In genomic region chr2:96321230-96322103, GRCh38 we compare ENCODE assay signal across 8 cellular contexts. TPM values are rescaled to one million over a fixed set of nuclear protein-coding genes. Genes with fewer than 3 reads are reported as not detected.
A peak's percentile ranks its signal among the peaks of the same experiment; 100 is the strongest.
DNase-seq lines count a peak whose midpoint lies in the region; ATAC-seq, FAIRE-seq and TF ChIP-seq lines count a peak whose summit lies in the region.

No MANE protein-coding gene starts in this region.

- peak overlapping the region; percentile 82 for H3K27ac Mint-ChIP-seq in activated CD8-positive, alpha-beta T cell treated with anti-CD3 and anti-CD28 coated beads for 36 hours
- H3K27ac Mint-ChIP-seq in nephron = no peak overlapping the region

- peak overlapping the region; percentile 80 to 84 for H3K27ac ChIP-seq in A549
- H3K27ac ChIP-seq in subcutaneous abdominal adipose tissue (ENCODE audit: low read depth, low read length) = peak overlapping the region; percentile 46

- H3K4me3 ChIP-seq in A549 (peak overlapping the region; percentile 78), epithelial cell of esophagus (ENCODE audit: low read length) (peak overlapping the region; percentile 49), subcutaneous abdominal adipose tissue (ENCODE audit: low read depth in 1 of 5, low read length in 5 of 5) (peak overlapping the region; percentile 74 to 84 (median 76))

- H3K27me3 Mint-ChIP-seq in activated CD8-positive, alpha-beta T cell treated with anti-CD3 and anti-CD28 coated beads for 36 hours = no peaks in the 10 kb centered on the region
- peaks cover 75% of the 10 kb centered on the region for H3K27me3 Mint-ChIP-seq in nephron (ENCODE audit: low read depth)

- no peak for TF ChIP-seq CTCF in A549 (IDR thresholded peaks at IDR 0.05)
- no peak for TF ChIP-seq CTCF in activated CD8-positive, alpha-beta T cell treated with anti-CD3 and anti-CD28 coated beads for 36 hours (IDR thresholded peaks at IDR 0.05)
- no peak for TF ChIP-seq CTCF in epithelial cell of esophagus (IDR thresholded peaks at IDR 0.05; ENCODE audit: insufficient read depth, low read depth, low read length, missing control alignments)
- no peak for TF ChIP-seq CTCF in nephron (IDR thresholded peaks at IDR 0.05; ENCODE audit: unreplicated experiment in 3 of 3)

- CTCF ChIA-PET in A549 (lab: Yijun Ruan, JAX) = interaction anchor here (0.8 to 2.4 kb wide), 7 partner anchors 10 to 188 kb away, joined by 3 to 9 read pairs (median 5); no protein-coding TSS in a partner anchor
- CTCF ChIA-PET in activated CD8-positive, alpha-beta T cell treated with anti-CD3 and anti-CD28 coated beads for 36 hours (lab: Charles Lee) = interaction anchor here (0.7 to 3.5 kb wide), 14 partner anchors 10 to 442 kb away, joined by 3 to 19 read pairs (median 4); partner anchors contain the start of genes CIAO1, NCAPH and SNRNP200

- peak overlapping the region; percentile 99 for H3K4me2 ChIP-seq in A549

- no peak for FAIRE-seq in A549 (lab: Jason Lieb, UNC)

- H3K9me3 ChIP-seq in A549 (no peaks in the 10 kb centered on the region), subcutaneous abdominal adipose tissue (ENCODE audit: control insufficient read depth in 5 of 5, low read length in 5 of 5) (no peaks in the 10 kb centered on the region)

- H3K9ac ChIP-seq in subcutaneous abdominal adipose tissue (ENCODE audit: low read length in 5 of 5) = peak overlapping the region in 4 of 5 donors; percentile 63 to 81 (median 73)

- POLR2A ChIA-PET in A549 (lab: Yijun Ruan, JAX) = interaction anchor here (0.6 to 2.8 kb wide), 10 partner anchors 8 to 191 kb away, joined by 3 to 22 read pairs (median 4); partner anchors contain the start of genes NCAPH and SNRNP200
- POLR2A ChIA-PET in activated CD8-positive, alpha-beta T cell treated with anti-CD3 and anti-CD28 coated beads for 36 hours (lab: Charles Lee) = interaction anchor here (0.7 to 12.3 kb wide), 15 partner anchors 10 to 227 kb away, joined by 3 to 119 read pairs (median 4); partner anchors contain the start of genes CIAO1, DUSP2, NCAPH and SNRNP200

- TF ChIP-seq EP300 in A549 (IDR thresholded peaks at IDR 0.05) = no peak

- peaks cover 8 to 17% (median 12%) of the 10 kb centered on the region in 5 donors for H3K27me3 ChIP-seq in subcutaneous abdominal adipose tissue (ENCODE audit: control insufficient read depth in 5 of 5, insufficient read depth in 4 of 5, low read length in 5 of 5)

- H3K4me1 ChIP-seq in A549 (peaks cover 8% of the 10 kb centered on the region; the same call in 2 of the 3 replicates), subcutaneous abdominal adipose tissue (ENCODE audit: control insufficient read depth in 5 of 5, insufficient read depth in 5 of 5, low read length in 5 of 5) (peaks cover 3 to 51% (median 36%) of the 10 kb centered on the region in 5 donors)

- H3K4me1 Mint-ChIP-seq in activated CD8-positive, alpha-beta T cell treated with anti-CD3 and anti-CD28 coated beads for 36 hours (ENCODE audit: low read depth) = peaks cover 53% of the 10 kb centered on the region
- H3K4me1 Mint-ChIP-seq in nephron = peaks cover 12% of the 10 kb centered on the region

- peak; percentile 43 for TF ChIP-seq POLR2A in A549 (IDR thresholded peaks at IDR 0.05; ENCODE audit: low read length)

- intact Hi-C loops in activated CD8-positive, alpha-beta T cell treated with anti-CD3 and anti-CD28 coated beads for 36 hours (cut with micrococcal nuclease) = loop anchor here (10.0 kb wide), 2 partner anchors 177 to 213 kb away; partner anchors contain the start of genes ARID5A and DUSP2

- ATAC-seq in A549 = peak; percentile 85 to 86
- peak; percentile 52 for ATAC-seq in GM18502 (IDR thresholded peaks at IDR 0.05; ENCODE audit: poor library complexity, unreplicated experiment)
- peak; percentile 44 for ATAC-seq in HG02970 (IDR thresholded peaks at IDR 0.05; ENCODE audit: low FRiP score, unreplicated experiment)
- peak; percentile 74 for ATAC-seq in activated CD8-positive, alpha-beta T cell treated with anti-CD3 and anti-CD28 coated beads for 36 hours

- WGBS in A549 (ENCODE audit: missing lambda C conversion rate) = 2% methylated on average over 60 of the region's 81 CpGs

- no peak for TF ChIP-seq RAD21 in A549 (conservative IDR thresholded peaks at IDR 0.05 in 1 of 2, IDR thresholded peaks at IDR 0.05 in 1 of 2)

- H3K36me3 Mint-ChIP-seq in activated CD8-positive, alpha-beta T cell treated with anti-CD3 and anti-CD28 coated beads for 36 hours (ENCODE audit: low read depth) = peaks cover 21% of the 10 kb centered on the region
- H3K36me3 Mint-ChIP-seq in nephron (ENCODE audit: low read depth) = peaks cover under 1% of the 10 kb centered on the region

- H3K4me3 Mint-ChIP-seq in activated CD8-positive, alpha-beta T cell treated with anti-CD3 and anti-CD28 coated beads for 36 hours = peak overlapping the region; percentile 76
- peak overlapping the region; percentile 81 to 87 (median 83) for H3K4me3 Mint-ChIP-seq in nephron

- H3K36me3 ChIP-seq in subcutaneous abdominal adipose tissue (ENCODE audit: control insufficient read depth in 5 of 5, insufficient read depth in 5 of 5, low read length in 5 of 5) = no peaks in the 10 kb centered on the region

- peak; percentile 55 to 72 for DNase-seq in A549 (ENCODE audit: low read depth in 1 of 2, low spot score in 1 of 2)
- DNase-seq in NCI-H460 (ENCODE audit: extremely low read depth, low read depth) = peak; percentile 32
- DNase-seq in activated CD8-positive, alpha-beta T cell treated with anti-CD3 and anti-CD28 coated beads for 36 hours = peak; percentile 92
- DNase-seq in epithelial cell of esophagus (ENCODE audit: low read depth) = no peak

- H3K9me3 Mint-ChIP-seq in activated CD8-positive, alpha-beta T cell treated with anti-CD3 and anti-CD28 coated beads for 36 hours = no peaks in the 10 kb centered on the region
- peaks cover 3% of the 10 kb centered on the region for H3K9me3 Mint-ChIP-seq in nephron

TF ChIP-seq in A549, 52 proteins besides CTCF, POLR2A, EP300 and RAD21 (continues in another document):
- peak; percentile 86 for TF ChIP-seq MAX (IDR thresholded peaks at IDR 0.05)

RNA-seq across cellular contexts. Expression of gene ITPRIPL1, which starts 3.6 kb away (rescaled TPM):
- polyA plus RNA-seq in A549 (2011; rRNA removed) = not detected in 2 replicates
- not detected in 2 replicates for polyA plus RNA-seq in A549 (2012; cell fraction: cytosol; rRNA removed)
- not detected in 2 replicates for polyA plus RNA-seq in A549 (2012; cell fraction: nucleus; rRNA removed)
- polyA plus RNA-seq in A549 (2017; fragmentation: RNase III; extraction: RNeasy Plus Mini Kit Qiagen cat#74134 plus additional on column Dnase treatment) = not detected in 3 replicates
- polyA minus RNA-seq in A549 (2011; rRNA and poly(A)+ RNA removed) = not detected in 2 replicates
- 0.09 TPM in 1 of 2 replicates, not detected in the other for total RNA-seq in NCI-H460 (2014; rRNA removed; shearing (Covaris generic))
- not detected in 2 replicates for polyA plus RNA-seq in NCI-H460 (2014; cell fraction: nucleus; rRNA removed)
- total RNA-seq in activated CD8-positive, alpha-beta T cell treated with anti-CD3 and anti-CD28 coated beads for 36 hours = 10 to 100 TPM; 28.2 to 32.6 TPM

RNA-seq across cellular contexts. Expression of gene NCAPH, which starts 14.1 kb away (rescaled TPM):
- polyA plus RNA-seq in A549 (2011; rRNA removed) (41.5 and 53.3 TPM in 2 replicates), A549 (2017; fragmentation: RNase III; extraction: RNeasy Plus Mini Kit Qiagen cat#74134 plus additional on column Dnase treatment) (43.0 to 47.1 TPM (median 45.4 TPM) in 3 replicates)
- 50.1 and 50.3 TPM in 2 replicates for polyA plus RNA-seq in A549 (2012; cell fraction: cytosol; rRNA removed)
- 48.9 and 62.9 TPM in 2 replicates for polyA plus RNA-seq in A549 (2012; cell fraction: nucleus; rRNA removed)
- 38.6 and 44.3 TPM in 2 replicates for polyA minus RNA-seq in A549 (2011; rRNA and poly(A)+ RNA removed)
- total RNA-seq in NCI-H460 (2014; rRNA removed; shearing (Covaris generic)) = 24.1 and 32.5 TPM in 2 replicates
- 24.0 and 42.1 TPM in 2 replicates for polyA plus RNA-seq in NCI-H460 (2014; cell fraction: nucleus; rRNA removed)
- 10 to 100 TPM; 70.9 TPM for total RNA-seq in activated CD8-positive, alpha-beta T cell treated with anti-CD3 and anti-CD28 coated beads for 36 hours

RNA-seq across cellular contexts. Expression of gene SNRNP200, which starts 16.1 kb away (rescaled TPM):
- polyA plus RNA-seq in A549 (2011; rRNA removed) = 202 and 315 TPM in 2 replicates
- 194 and 218 TPM in 2 replicates for polyA plus RNA-seq in A549 (2012; cell fraction: cytosol; rRNA removed)
- polyA plus RNA-seq in A549 (2012; cell fraction: nucleus; rRNA removed) = 571 and 581 TPM in 2 replicates
- polyA plus RNA-seq in A549 (2017; fragmentation: RNase III; extraction: RNeasy Plus Mini Kit Qiagen cat#74134 plus additional on column Dnase treatment) = 118 to 128 TPM (median 124 TPM) in 3 replicates
- 553 and 613 TPM in 2 replicates for polyA minus RNA-seq in A549 (2011; rRNA and poly(A)+ RNA removed)
- total RNA-seq in NCI-H460 (2014; rRNA removed; shearing (Covaris generic)) = 77.6 and 83.8 TPM in 2 replicates
- 129 and 139 TPM in 2 replicates for polyA plus RNA-seq in NCI-H460 (2014; cell fraction: nucleus; rRNA removed)
- 100 to 1,000 TPM; 175 to 178 TPM for total RNA-seq in activated CD8-positive, alpha-beta T cell treated with anti-CD3 and anti-CD28 coated beads for 36 hours

RNA-seq across cellular contexts. Expression of gene CIAO1, which starts 55.4 kb away (rescaled TPM):
- polyA plus RNA-seq in A549 (2011; rRNA removed) = 99.7 and 123 TPM in 2 replicates
- polyA plus RNA-seq in A549 (2012; cell fraction: cytosol; rRNA removed) = 156 and 179 TPM in 2 replicates
- 194 and 209 TPM in 2 replicates for polyA plus RNA-seq in A549 (2012; cell fraction: nucleus; rRNA removed)
- 83.2 to 88.4 TPM (median 87.6 TPM) in 3 replicates for polyA plus RNA-seq in A549 (2017; fragmentation: RNase III; extraction: RNeasy Plus Mini Kit Qiagen cat#74134 plus additional on column Dnase treatment)
- 110 and 132 TPM in 2 replicates for polyA minus RNA-seq in A549 (2011; rRNA and poly(A)+ RNA removed)
- 75.0 and 76.9 TPM in 2 replicates for total RNA-seq in NCI-H460 (2014; rRNA removed; shearing (Covaris generic))
- 195 and 214 TPM in 2 replicates for polyA plus RNA-seq in NCI-H460 (2014; cell fraction: nucleus; rRNA removed)
- total RNA-seq in activated CD8-positive, alpha-beta T cell treated with anti-CD3 and anti-CD28 coated beads for 36 hours = 10 to 100 TPM; 72.1 to 72.3 TPM

RNA-seq across cellular contexts. Expression of gene TMEM127, which starts 55.7 kb away (rescaled TPM):
- polyA plus RNA-seq in A549 (2011; rRNA removed) (38.7 and 45.3 TPM in 2 replicates), A549 (2017; fragmentation: RNase III; extraction: RNeasy Plus Mini Kit Qiagen cat#74134 plus additional on column Dnase treatment) (28.8 to 31.9 TPM (median 31.4 TPM) in 3 replicates)
- polyA plus RNA-seq in A549 (2012; cell fraction: cytosol; rRNA removed) = 34.1 and 48.2 TPM in 2 replicates
- polyA plus RNA-seq in A549 (2012; cell fraction: nucleus; rRNA removed) = 36.7 and 42.3 TPM in 2 replicates
- polyA minus RNA-seq in A549 (2011; rRNA and poly(A)+ RNA removed) = 69.4 and 69.9 TPM in 2 replicates
- 21.0 and 21.4 TPM in 2 replicates for total RNA-seq in NCI-H460 (2014; rRNA removed; shearing (Covaris generic))
- 8.0 and 14.5 TPM in 2 replicates for polyA plus RNA-seq in NCI-H460 (2014; cell fraction: nucleus; rRNA removed)
- total RNA-seq in activated CD8-positive, alpha-beta T cell treated with anti-CD3 and anti-CD28 coated beads for 36 hours = 10 to 100 TPM; 13.1 to 15.0 TPM

Comparison
In these comparisons a context has a peak if more than half of its experiments do, and no peak if none do; other contexts are left out.
1. RNA of gene ITPRIPL1, which starts 3.6 kb away (total RNA-seq): 28.2 to 32.6 TPM in activated CD8-positive, alpha-beta T cell treated with anti-CD3 and anti-CD28 coated beads for 36 hours; 0.09 TPM in NCI-H460; every median in the first group is over 10 times any median in the second.
2. Peak in every context shown above with its lines, with median percentiles within 50 percentile points of each other: ATAC-seq and H3K4me3 ChIP-seq.